14 cellular contexts compared by ENCODE assay signal in genomic region chr2:43210125-43210466, GRCh38. TPM values are rescaled to one million over a fixed set of nuclear protein-coding genes. Genes with fewer than 3 reads are reported as not detected.
DNase-seq lines count a peak whose midpoint lies in the region; ATAC-seq and TF ChIP-seq lines count a peak whose summit lies in the region.
"Had no signal": no experiment of that assay in that cellular context is flagged by ENCODE, and none has a peak within 500 bp of the region (broad histone marks: within the 10 kb centered on the region; RNA-seq: fewer than 3 reads in every experiment).

No MANE protein-coding gene starts in this region.

- 78% methylated on average over 6 of the region's 6 CpGs for WGBS in right cardiac atrium

- H3K9me3 ChIP-seq in right cardiac atrium (ENCODE audit: control insufficient read depth, low read length), result no peaks in the 10 kb centered on the region
- H3K9me3 ChIP-seq: sigmoid colon had no signal

- H3K4me3 ChIP-seq in right cardiac atrium (ENCODE audit: low read length) (no peak overlapping the region), foreskin fibroblast (ENCODE audit: low read depth in 1 of 2, low read length in 2 of 2) (no peak overlapping the region)
- H3K4me3 ChIP-seq: sigmoid colon had no signal

- no peak overlapping the region for H3K4me3 Mint-ChIP-seq in dendritic cell treated with granulocyte-macrophage colony-stimulating factor and Interleukin-4, amounts not matched to agents 40 ng/mL and 50 ng/mL, for 4 days
- peak overlapping the region; percentile 38 for H3K4me3 Mint-ChIP-seq in natural killer cell treated with Interleukin-12 subunit alpha and Interleukin-12 subunit beta and Interleukin-15 and Interleukin-18, amount 100 ng/mL, for 72 hours
- H3K4me3 Mint-ChIP-seq: neural crest cell had no signal

- no peaks in the 10 kb centered on the region for H3K36me3 Mint-ChIP-seq in dendritic cell treated with granulocyte-macrophage colony-stimulating factor and Interleukin-4, amounts not matched to agents 40 ng/mL and 50 ng/mL, for 4 days (ENCODE audit: low read depth)
- H3K36me3 Mint-ChIP-seq in natural killer cell treated with Interleukin-12 subunit alpha and Interleukin-12 subunit beta and Interleukin-15 and Interleukin-18, amount 100 ng/mL, for 72 hours, result no peaks in the 10 kb centered on the region

- H3K27ac Mint-ChIP-seq in dendritic cell treated with granulocyte-macrophage colony-stimulating factor and Interleukin-4, amounts not matched to agents 40 ng/mL and 50 ng/mL, for 4 days, result peak overlapping the region; percentile 89
- H3K27ac Mint-ChIP-seq in natural killer cell treated with Interleukin-12 subunit alpha and Interleukin-12 subunit beta and Interleukin-15 and Interleukin-18, amount 100 ng/mL, for 72 hours, result no peak overlapping the region

- peaks cover 50% of the 10 kb centered on the region for H3K4me1 Mint-ChIP-seq in dendritic cell treated with granulocyte-macrophage colony-stimulating factor and Interleukin-4, amounts not matched to agents 40 ng/mL and 50 ng/mL, for 4 days (ENCODE audit: low read depth)
- H3K4me1 Mint-ChIP-seq in natural killer cell treated with Interleukin-12 subunit alpha and Interleukin-12 subunit beta and Interleukin-15 and Interleukin-18, amount 100 ng/mL, for 72 hours (ENCODE audit: low read depth in 2 of 2), result peaks cover 22 to 24% of the 10 kb centered on the region in 2 donors

- no peak for TF ChIP-seq CTCF in foreskin fibroblast (IDR thresholded peaks at IDR 0.05; ENCODE audit: low read depth, low read length)

- peaks cover 4% of the 10 kb centered on the region for H3K27me3 Mint-ChIP-seq in dendritic cell treated with granulocyte-macrophage colony-stimulating factor and Interleukin-4, amounts not matched to agents 40 ng/mL and 50 ng/mL, for 4 days
- no peaks in the 10 kb centered on the region for H3K27me3 Mint-ChIP-seq in natural killer cell treated with Interleukin-12 subunit alpha and Interleukin-12 subunit beta and Interleukin-15 and Interleukin-18, amount 100 ng/mL, for 72 hours

- ATAC-seq in right cardiac atrium (no peak), HG03565 (IDR thresholded peaks at IDR 0.05; ENCODE audit: unreplicated experiment) (no peak)
- no peak for ATAC-seq in natural killer cell treated with Interleukin-12 subunit alpha and Interleukin-12 subunit beta and Interleukin-15 and Interleukin-18, amount 100 ng/mL, for 72 hours

- H3K27ac ChIP-seq in right cardiac atrium (ENCODE audit: low read length), result no peak overlapping the region
- H3K27ac ChIP-seq: WERI-Rb-1 had no signal

- intact Hi-C loops in right cardiac atrium (cut with DNase I) (loop anchor here in 1 of 4 donors (10.0 kb wide), 1 partner anchor 45 kb away; no protein-coding TSS in a partner anchor), cardiac septum (cut with DNase I) (loop anchor here (5.0 kb wide), 1 partner anchor 48 kb away; no protein-coding TSS in a partner anchor)
- intact Hi-C loops in dendritic cell treated with granulocyte-macrophage colony-stimulating factor and Interleukin-4, amounts not matched to agents 40 ng/mL and 50 ng/mL, for 4 days (cut with micrococcal nuclease), result no loop called here

- no peaks in the 10 kb centered on the region for H3K27me3 ChIP-seq in right cardiac atrium (ENCODE audit: control insufficient read depth, insufficient read depth)
- H3K27me3 ChIP-seq: sigmoid colon had no signal

- no peaks in the 10 kb centered on the region for H3K9me3 Mint-ChIP-seq in dendritic cell treated with granulocyte-macrophage colony-stimulating factor and Interleukin-4, amounts not matched to agents 40 ng/mL and 50 ng/mL, for 4 days
- no peaks in the 10 kb centered on the region for H3K9me3 Mint-ChIP-seq in natural killer cell treated with Interleukin-12 subunit alpha and Interleukin-12 subunit beta and Interleukin-15 and Interleukin-18, amount 100 ng/mL, for 72 hours
- H3K9me3 Mint-ChIP-seq: neural crest cell had no signal

- DNase-seq in right cardiac atrium (peak in 2 of 3 donors; percentile 56 to 57), cardiac septum (ENCODE audit: low spot score) (no peak), foreskin fibroblast (no peak), NCI-H2029 treated with DMSO at 0.1 percent for 48 hours (lab: John Stamatoyannopoulos, UW) (no peak), NCI-H446 (lab: John Stamatoyannopoulos, UW) (no peak)
- DNase-seq in natural killer cell treated with Interleukin-12 subunit alpha and Interleukin-12 subunit beta and Interleukin-15 and Interleukin-18, amount 100 ng/mL, for 72 hours (ENCODE audit: low spot score), result no peak
- DNase-seq: HCEC 1CT, hippocampal formation, NCI-H1105, WERI-Rb-1 had no signal

- no peaks in the 10 kb centered on the region for H3K4me1 ChIP-seq in right cardiac atrium (ENCODE audit: control insufficient read depth, insufficient read depth, low read length)

RNA-seq across cellular contexts. Expression of gene ZFP36L2, which starts 16.3 kb away (rescaled TPM):
- 10 to 100 TPM; 62.1 to 73.0 (median 68.1) TPM for total RNA-seq in right cardiac atrium
- polyA plus RNA-seq in right cardiac atrium, result 40.3 TPM
- 41.4 TPM for total RNA-seq in cardiac septum
- 10 to 100 TPM; 22.3 to 24.7 TPM for total RNA-seq in natural killer cell treated with Interleukin-12 subunit alpha and Interleukin-12 subunit beta and Interleukin-15 and Interleukin-18, amount 100 ng/mL, for 72 hours

Comparison
In these comparisons a context has a peak if more than half of its experiments do, and no peak if none do; other contexts are left out.
1. DNase-seq: peak in right cardiac atrium (2 of 3); none in cardiac septum (single experiment), natural killer cell treated with Interleukin-12 subunit alpha and Interleukin-12 subunit beta and Interleukin-15 and Interleukin-18, amount 100 ng/mL, for 72 hours (single experiment), foreskin fibroblast (0 of 2), NCI-H2029 treated with DMSO at 0.1 percent for 48 hours (single experiment) and NCI-H446 (0 of 2).